Comparison of ENCODE assay signal across 21 cellular contexts in genomic region chr5:55911784-55912653, GRCh38.
A peak's percentile ranks its signal among the peaks of the same experiment; 100 is the strongest.
DNase-seq lines count a peak whose midpoint lies in the region; ATAC-seq and TF ChIP-seq lines count a peak whose summit lies in the region.
"Had no signal": no experiment of that assay in that cellular context is flagged by ENCODE, and none has a peak within 500 bp of the region (broad histone marks: within the 10 kb centered on the region; RNA-seq: fewer than 3 reads in every experiment).

No MANE protein-coding gene starts in this region.

- H3K36me3 Mint-ChIP-seq in stimulated activated naive CD8-positive, alpha-beta T cell treated with anti-CD3 and anti-CD28 coated beads, Interleukin-15, Interleukin-2, amounts not matched to agents 100 ng/mL and 50 ng/mL, for 24 hours (ENCODE audit: low read depth): no peaks in the 10 kb centered on the region
- no peaks in the 10 kb centered on the region for H3K36me3 Mint-ChIP-seq in activated T-helper 2 cell treated with anti-CD3 and anti-CD28 coated beads, Interferon-gamma antibody, Interleukin-2, Interleukin-4, amounts not matched to agents 10 μg/mL and 5 μg/mL and 100 μg/mL, durations not matched to agents 14 hours and 24 hours and 36 hours (ENCODE audit: low read depth)

- H3K4me3 Mint-ChIP-seq in stimulated activated naive CD8-positive, alpha-beta T cell treated with anti-CD3 and anti-CD28 coated beads, Interleukin-15, Interleukin-2, amounts not matched to agents 100 ng/mL and 50 ng/mL, for 24 hours: no peak overlapping the region
- H3K4me3 Mint-ChIP-seq in activated T-helper 2 cell treated with anti-CD3 and anti-CD28 coated beads, Interferon-gamma antibody, Interleukin-2, Interleukin-4, amounts not matched to agents 10 μg/mL and 5 μg/mL and 100 μg/mL, durations not matched to agents 14 hours and 24 hours and 36 hours (ENCODE audit: low read depth): no peak overlapping the region
- H3K4me3 Mint-ChIP-seq: activated T-cell treated with anti-CD3 and anti-CD28 coated beads, Interleukin-2, amount 50 U/mL, for 24 hours; naive thymus-derived CD8-positive, alpha-beta T cell; stimulated activated naive CD8-positive, alpha-beta T cell treated with anti-CD3 and anti-CD28 coated beads, Interleukin-15, amount 100 ng/mL, for 72 hours had no signal

- H3K27me3 Mint-ChIP-seq in stimulated activated naive CD8-positive, alpha-beta T cell treated with anti-CD3 and anti-CD28 coated beads, Interleukin-15, Interleukin-2, amounts not matched to agents 100 ng/mL and 50 ng/mL, for 24 hours: peaks cover 4% of the 10 kb centered on the region
- H3K27me3 Mint-ChIP-seq in activated T-helper 2 cell treated with anti-CD3 and anti-CD28 coated beads, Interferon-gamma antibody, Interleukin-2, Interleukin-4, amounts not matched to agents 10 μg/mL and 5 μg/mL and 100 μg/mL, durations not matched to agents 14 hours and 24 hours and 36 hours (ENCODE audit: low read depth): no peaks in the 10 kb centered on the region
- H3K27me3 Mint-ChIP-seq: activated T-cell treated with anti-CD3 and anti-CD28 coated beads, Interleukin-2, amount 50 U/mL, for 24 hours; progenitor cell of endocrine pancreas had no signal

- no TSS peak for BruUV-seq in PC-9 (replicated peaks; lab: Mats Ljungman, UMichigan)

- H2AFZ ChIP-seq in PC-9: peak overlapping the region; percentile 79

- no peak overlapping the region for H3K4me3 ChIP-seq in PC-9
- no peak overlapping the region for H3K4me3 ChIP-seq in right lobe of liver
- H3K4me3 ChIP-seq: spleen, vagina had no signal

- no peaks in the 10 kb centered on the region for H4K20me1 ChIP-seq in PC-9 (ENCODE audit: insufficient read depth)

- H3K9me3 ChIP-seq in PC-9 (ENCODE audit: insufficient read depth, low read depth): no peaks in the 10 kb centered on the region
- no peaks in the 10 kb centered on the region for H3K9me3 ChIP-seq in right lobe of liver
- H3K9me3 ChIP-seq: spleen, vagina had no signal

- no peak for TF ChIP-seq POLR2A in right lobe of liver (IDR thresholded peaks at IDR 0.05)

- H3K79me2 ChIP-seq in PC-9 (ENCODE audit: low read depth): no peaks in the 10 kb centered on the region

- peak overlapping the region; percentile 6; the same call in 1 of the 2 replicates for H3K4me2 ChIP-seq in PC-9

- H3K27ac ChIP-seq in PC-9 (peak overlapping the region; percentile 37), right lobe of liver (no peak overlapping the region)
- H3K27ac ChIP-seq: spleen, vagina had no signal

- CTCF ChIA-PET in PC-9 (lab: Charles Lee): no interaction called here

- H3K9me2 ChIP-seq in PC-9 (ENCODE audit: insufficient read depth): no peaks in the 10 kb centered on the region

- DNase-seq in stimulated activated naive CD8-positive, alpha-beta T cell treated with anti-CD3 and anti-CD28 coated beads, Interleukin-15, Interleukin-2, amounts not matched to agents 100 U/mL and 50 U/mL, for 24 hours: no peak
- no peak for DNase-seq in PC-9
- peak; percentile 73 for DNase-seq in fibroblast of gingiva (ENCODE audit: low read depth)
- no peak for DNase-seq in right lobe of liver
- DNase-seq in Kasumi-1 (lab: John Stamatoyannopoulos, UW): no peak
- DNase-seq in ureter (ENCODE audit: low spot score): no peak
- no peak for DNase-seq in activated T-helper 2 cell treated with anti-CD3 and anti-CD28 coated beads, Interferon-gamma antibody, Interleukin-2, Interleukin-4, amounts not matched to agents 10 μg/mL and 5 μg/mL and 100 μg/mL, durations not matched to agents 14 hours and 24 hours and 36 hours (ENCODE audit: low spot score)
- DNase-seq: activated CD4-positive, alpha-beta T cell treated with anti-CD3 and anti-CD28 coated beads, Interleukin-2, amount 50 U/mL, for 1 hour; activated T-cell treated with anti-CD3 and anti-CD28 coated beads, Interleukin-2, amount 50 U/mL, for 24 hours; amygdala; COR-L47; GF-D8; glutamatergic neuron; naive thymus-derived CD8-positive, alpha-beta T cell; NCI-H2029 treated with DMSO at 0.1 percent for 48 hours; NCI-H524; spleen; stimulated activated naive CD8-positive, alpha-beta T cell treated with anti-CD3 and anti-CD28 coated beads, Interleukin-15, amount 100 ng/mL, for 72 hours had no signal

- H3F3A ChIP-seq in PC-9 (ENCODE audit: insufficient read depth, low read depth): no peaks in the 10 kb centered on the region

- H3K27me3 ChIP-seq in PC-9 (ENCODE audit: insufficient read depth, low read depth) (no peaks in the 10 kb centered on the region), right lobe of liver (no peaks in the 10 kb centered on the region)
- H3K27me3 ChIP-seq: spleen, vagina had no signal

- TF ChIP-seq CTCF in PC-9 (conservative IDR thresholded peaks at IDR 0.05) (0 out of 2 replicates have a peak, but pooled peaks have one; percentile 36), right lobe of liver (IDR thresholded peaks at IDR 0.05) (no peak)

- ATAC-seq in stimulated activated naive CD8-positive, alpha-beta T cell treated with anti-CD3 and anti-CD28 coated beads, Interleukin-15, Interleukin-2, amounts not matched to agents 100 U/mL and 50 U/mL, for 24 hours: no peak
- no peak for ATAC-seq in right lobe of liver
- ATAC-seq: naive thymus-derived CD8-positive, alpha-beta T cell; stimulated activated naive CD8-positive, alpha-beta T cell treated with anti-CD3 and anti-CD28 coated beads, Interleukin-15, amount 100 ng/mL, for 72 hours had no signal

- POLR2A ChIA-PET in PC-9 (lab: Charles Lee; ENCODE audit: unreplicated experiment): interaction anchor here (0.7 kb wide), 1 partner anchor 18 kb away, joined by 5 read pairs; no protein-coding TSS in a partner anchor

- peak overlapping the region; percentile 71 for H3K27ac Mint-ChIP-seq in stimulated activated naive CD8-positive, alpha-beta T cell treated with anti-CD3 and anti-CD28 coated beads, Interleukin-15, Interleukin-2, amounts not matched to agents 100 ng/mL and 50 ng/mL, for 24 hours
- H3K27ac Mint-ChIP-seq in activated T-helper 2 cell treated with anti-CD3 and anti-CD28 coated beads, Interferon-gamma antibody, Interleukin-2, Interleukin-4, amounts not matched to agents 10 μg/mL and 5 μg/mL and 100 μg/mL, durations not matched to agents 14 hours and 24 hours and 36 hours: no peak overlapping the region
- H3K27ac Mint-ChIP-seq: activated T-cell treated with anti-CD3 and anti-CD28 coated beads, Interleukin-2, amount 50 U/mL, for 24 hours; naive thymus-derived CD8-positive, alpha-beta T cell; progenitor cell of endocrine pancreas had no signal

- peaks cover 11% of the 10 kb centered on the region; the same call in 1 of the 2 replicates for H3K4me1 ChIP-seq in PC-9 (replicated peaks; ENCODE audit: insufficient read depth)
- H3K4me1 ChIP-seq in right lobe of liver: no peaks in the 10 kb centered on the region
- H3K4me1 ChIP-seq: spleen, vagina had no signal

- H3K36me3 ChIP-seq in PC-9 (ENCODE audit: low read depth): no peaks in the 10 kb centered on the region
- H3K36me3 ChIP-seq in right lobe of liver: no peaks in the 10 kb centered on the region
- H3K36me3 ChIP-seq: spleen, vagina had no signal

- intact Hi-C loops in PC-9 (cut with micrococcal nuclease; ENCODE audit: unreplicated experiment) (no loop called here), right lobe of liver (cut with DNase I) (no loop called here)
- intact Hi-C loops in activated T-helper 2 cell treated with anti-CD3 and anti-CD28 coated beads, Interferon-gamma antibody, Interleukin-2, Interleukin-4, amounts not matched to agents 10 μg/mL and 5 μg/mL and 100 μg/mL, durations not matched to agents 14 hours and 24 hours and 36 hours (cut with micrococcal nuclease): no loop called here

- H3K4me1 Mint-ChIP-seq in stimulated activated naive CD8-positive, alpha-beta T cell treated with anti-CD3 and anti-CD28 coated beads, Interleukin-15, Interleukin-2, amounts not matched to agents 100 ng/mL and 50 ng/mL, for 24 hours (ENCODE audit: low read depth): peaks cover 12% of the 10 kb centered on the region
- H3K4me1 Mint-ChIP-seq in activated T-helper 2 cell treated with anti-CD3 and anti-CD28 coated beads, Interferon-gamma antibody, Interleukin-2, Interleukin-4, amounts not matched to agents 10 μg/mL and 5 μg/mL and 100 μg/mL, durations not matched to agents 14 hours and 24 hours and 36 hours (ENCODE audit: low read depth): peaks cover 6% of the 10 kb centered on the region
- H3K4me1 Mint-ChIP-seq: naive thymus-derived CD8-positive, alpha-beta T cell had no signal

- 78% methylated on average over 2 of the region's 2 CpGs for WGBS in right lobe of liver (ENCODE audit: insufficient coverage, low coverage, low lambda C conversion rate, missing lambda C conversion rate)

- H3K9me3 Mint-ChIP-seq in stimulated activated naive CD8-positive, alpha-beta T cell treated with anti-CD3 and anti-CD28 coated beads, Interleukin-15, Interleukin-2, amounts not matched to agents 100 ng/mL and 50 ng/mL, for 24 hours: no peaks in the 10 kb centered on the region
- no peaks in the 10 kb centered on the region for H3K9me3 Mint-ChIP-seq in activated T-helper 2 cell treated with anti-CD3 and anti-CD28 coated beads, Interferon-gamma antibody, Interleukin-2, Interleukin-4, amounts not matched to agents 10 μg/mL and 5 μg/mL and 100 μg/mL, durations not matched to agents 14 hours and 24 hours and 36 hours
- H3K9me3 Mint-ChIP-seq: activated T-cell treated with anti-CD3 and anti-CD28 coated beads, Interleukin-2, amount 50 U/mL, for 24 hours had no signal
